30 cellular contexts compared by ENCODE assay signal in genomic region chr11:107508201-107508857, GRCh38.
"Had no signal": no experiment of that assay in that cellular context is flagged by ENCODE, and none has a peak within 500 bp of the region (broad histone marks: within the 10 kb centered on the region; RNA-seq: fewer than 3 reads in every experiment).

No MANE protein-coding gene starts in this region.

- H3K9me3 ChIP-seq: adrenal gland, body of pancreas, esophagus muscularis mucosa, gastrocnemius medialis had no signal

- H3K27me3 ChIP-seq: adrenal gland, body of pancreas, esophagus muscularis mucosa, foreskin keratinocyte, gastrocnemius medialis had no signal

- H3K36me3 ChIP-seq: adrenal gland had no signal

- ATAC-seq: activated CD4-positive, alpha-beta T cell treated with anti-CD3 and anti-CD28 coated beads for 36 hours; activated CD8-positive, alpha-beta memory T cell treated with anti-CD3 and anti-CD28 coated beads, Interleukin-2, amount 10 ng/mL, durations not matched to agents 7 days and 5 days; activated CD8-positive, alpha-beta T cell treated with anti-CD3 and anti-CD28 coated beads, Interleukin-2, amount 10 ng/mL, durations not matched to agents 7 days and 5 days; activated naive CD8-positive, alpha-beta T cell treated with anti-CD3 and anti-CD28 coated beads, Interleukin-2, amount 50 U/mL, for 24 hours; body of pancreas; effector memory CD8-positive, alpha-beta T cell; foreskin keratinocyte; gastrocnemius medialis; T-helper 17 cell had no signal

- H3K4me3 ChIP-seq: adrenal gland, body of pancreas, esophagus muscularis mucosa, gastrocnemius medialis had no signal

- DNase-seq: activated CD4-positive, alpha-beta memory T cell treated with anti-CD3 and anti-CD28 coated beads for 36 hours; activated CD4-positive, alpha-beta T cell treated with anti-CD3 and anti-CD28 coated beads for 36 hours; activated CD4-positive, alpha-beta T cell treated with anti-CD3 and anti-CD28 coated beads, Interleukin-2, amount 10 ng/mL, durations not matched to agents 24 days and 14 days; activated CD4-positive, CD25-positive, alpha-beta regulatory T cell; activated CD4-positive, CD25-positive, alpha-beta regulatory T cell treated with anti-CD3 and anti-CD28 coated beads, Interleukin-2, amount 50 U/mL, for 72 hours; activated CD8-positive, alpha-beta memory T cell treated with anti-CD3 and anti-CD28 coated beads, Interleukin-2, amount 10 ng/mL, durations not matched to agents 7 days and 5 days; activated CD8-positive, alpha-beta memory T cell treated with anti-CD3 and anti-CD28 coated beads, Interleukin-2, amount 50 U/mL, for 4 hours; activated CD8-positive, alpha-beta T cell treated with anti-CD3 and anti-CD28 coated beads, Interleukin-2, amount 10 ng/mL, durations not matched to agents 7 days and 5 days; activated effector memory CD4-positive, alpha-beta T cell treated with anti-CD3 and anti-CD28 coated beads, Interleukin-2, amount 50 U/mL, for 16 hours; activated naive CD4-positive, alpha-beta T cell treated with anti-CD3 and anti-CD28 coated beads for 36 hours; activated naive CD8-positive, alpha-beta T cell treated with anti-CD3 and anti-CD28 coated beads for 36 hours; activated naive CD8-positive, alpha-beta T cell treated with anti-CD3 and anti-CD28 coated beads, Interleukin-2, amount 50 U/mL, for 24 hours; activated T-cell treated with anti-CD3 and anti-CD28 coated beads, Interleukin-2, amount 50 U/mL, for 1 hour; activated T-cell treated with anti-CD3 and anti-CD28 coated beads, Interleukin-2, amount 50 U/mL, for 48 hours; adrenal gland; amygdala; aorta; body of pancreas; cortex of kidney; dermis blood vessel endothelial cell; effector CD4-positive, alpha-beta T cell; effector memory CD8-positive, alpha-beta T cell; erythroblast; foreskin keratinocyte; gastrocnemius medialis; glutamatergic neuron; T-helper 1 cell; T-helper 17 cell; T1000 had no signal

- H3K27ac ChIP-seq: adrenal gland, body of pancreas, esophagus muscularis mucosa, foreskin keratinocyte, gastrocnemius medialis had no signal

- H3K4me1 ChIP-seq: adrenal gland, body of pancreas, foreskin keratinocyte had no signal
